Comparison of ENCODE assay signal across 10 cellular contexts in genomic region chr11:11731311-11732083, GRCh38.
DNase-seq lines count a peak whose midpoint lies in the region; ATAC-seq and TF ChIP-seq lines count a peak whose summit lies in the region.
"Had no signal": no experiment of that assay in that cellular context is flagged by ENCODE, and none has a peak within 500 bp of the region (broad histone marks: within the 10 kb centered on the region; RNA-seq: fewer than 3 reads in every experiment).

No MANE protein-coding gene starts in this region.

- H3K9me3 Mint-ChIP-seq in GM23338 (no peaks in the 10 kb centered on the region), endothelial cell (ENCODE audit: unreplicated experiment) (no peaks in the 10 kb centered on the region)
- H3K9me3 Mint-ChIP-seq: activated naive CD4-positive, alpha-beta T cell treated with anti-CD3 and anti-CD28 coated beads, Interleukin-2, amount 50 U/mL, for 24 hours; naive thymus-derived CD4-positive, alpha-beta T cell had no signal

- no peaks in the 10 kb centered on the region for H3K79me2 ChIP-seq in GM23338 (replicated peaks; ENCODE audit: insufficient read depth)

- H3K27me3 Mint-ChIP-seq in GM23338 (ENCODE audit: insufficient read depth, low read depth, poor library complexity) (peaks cover 4% of the 10 kb centered on the region), endothelial cell (ENCODE audit: unreplicated experiment) (peaks cover 3% of the 10 kb centered on the region)

- no peak overlapping the region for H3K27ac ChIP-seq in brain microvascular endothelial cell
- H3K27ac ChIP-seq in GM23338 (ENCODE audit: low read depth) = no peak overlapping the region
- no peak overlapping the region for H3K27ac ChIP-seq in coronary artery

- H3K4me1 Mint-ChIP-seq in GM23338 (peaks cover 15% of the 10 kb centered on the region), endothelial cell (ENCODE audit: unreplicated experiment) (peaks cover 16% of the 10 kb centered on the region)
- H3K4me1 Mint-ChIP-seq: activated naive CD4-positive, alpha-beta T cell treated with anti-CD3 and anti-CD28 coated beads, Interleukin-2, amount 50 U/mL, for 24 hours; naive thymus-derived CD4-positive, alpha-beta T cell had no signal

- no peak for ATAC-seq in GM23338
- ATAC-seq: naive thymus-derived CD4-positive, alpha-beta T cell had no signal

- H3K36me3 ChIP-seq in brain microvascular endothelial cell (replicated peaks) = no peaks in the 10 kb centered on the region
- H3K36me3 ChIP-seq in GM23338 (ENCODE audit: insufficient read depth) = no peaks in the 10 kb centered on the region

- DNase-seq in DMS53 (lab: John Stamatoyannopoulos, UW) (peak; percentile 17), DMS53 treated with DMSO at 0.1 percent for 48 hours (lab: John Stamatoyannopoulos, UW; ENCODE audit: unreplicated experiment) (no peak), NCI-H2029 treated with DMSO at 0.1 percent for 48 hours (lab: John Stamatoyannopoulos, UW) (peak; percentile 62), brain microvascular endothelial cell (peak; percentile 54), retinal pigment epithelial cell (ENCODE audit: low read depth) (peak; percentile 37), GM23338 (ENCODE audit: low spot score) (no peak), coronary artery (ENCODE audit: low spot score) (no peak), endothelial cell (ENCODE audit: low spot score) (no peak)
- DNase-seq: naive thymus-derived CD4-positive, alpha-beta T cell had no signal

- no peak overlapping the region for H3K4me2 ChIP-seq in GM23338

- TF ChIP-seq CTCF in brain microvascular endothelial cell (IDR thresholded peaks at IDR 0.05; ENCODE audit: low read depth, low read length, missing control alignments) (no peak), retinal pigment epithelial cell (conservative IDR thresholded peaks at IDR 0.05; ENCODE audit: low read depth, low read length) (no peak), GM23338 (conservative IDR thresholded peaks at IDR 0.05; ENCODE audit: low read depth in 2 of 2) (no peak), coronary artery (IDR thresholded peaks at IDR 0.05) (no peak), endothelial cell (IDR thresholded peaks at IDR 0.05; ENCODE audit: unreplicated experiment) (no peak)

- no peaks in the 10 kb centered on the region for H3K27me3 ChIP-seq in brain microvascular endothelial cell (replicated peaks)
- H3K27me3 ChIP-seq in GM23338 (ENCODE audit: insufficient read depth) = no peaks in the 10 kb centered on the region

- H3F3A ChIP-seq in GM23338 (replicated peaks; ENCODE audit: low read depth) = no peaks in the 10 kb centered on the region

- H2AFZ ChIP-seq in GM23338 = no peak overlapping the region

- no peaks in the 10 kb centered on the region for H3K4me1 ChIP-seq in GM23338 (ENCODE audit: insufficient read depth)

- H3K27ac Mint-ChIP-seq in GM23338 (no peak overlapping the region), endothelial cell (ENCODE audit: unreplicated experiment) (no peak overlapping the region)
- H3K27ac Mint-ChIP-seq: activated naive CD4-positive, alpha-beta T cell treated with anti-CD3 and anti-CD28 coated beads, Interleukin-2, amount 50 U/mL, for 24 hours; naive thymus-derived CD4-positive, alpha-beta T cell had no signal

- H3K36me3 Mint-ChIP-seq in GM23338 (ENCODE audit: low read depth) = no peaks in the 10 kb centered on the region
- H3K36me3 Mint-ChIP-seq in endothelial cell (ENCODE audit: low read depth, unreplicated experiment) = no peaks in the 10 kb centered on the region
- H3K36me3 Mint-ChIP-seq: activated naive CD4-positive, alpha-beta T cell treated with anti-CD3 and anti-CD28 coated beads, Interleukin-2, amount 50 U/mL, for 24 hours; naive thymus-derived CD4-positive, alpha-beta T cell had no signal

- no peaks in the 10 kb centered on the region for H4K20me1 ChIP-seq in GM23338 (replicated peaks; ENCODE audit: insufficient read depth)

- H3K9me2 ChIP-seq in GM23338 (ENCODE audit: insufficient read depth) = peaks cover 9% of the 10 kb centered on the region; the same call in 1 of the 2 replicates

- no peak overlapping the region for H3K4me3 ChIP-seq in brain microvascular endothelial cell (ENCODE audit: low read depth, low read length)
- no peak overlapping the region for H3K4me3 ChIP-seq in retinal pigment epithelial cell (ENCODE audit: low read length)
- no peak overlapping the region for H3K4me3 ChIP-seq in GM23338
- H3K4me3 ChIP-seq in coronary artery = no peak overlapping the region

- in situ Hi-C loops in brain microvascular endothelial cell (cut with HindIII; ENCODE audit: low pct_ligation_motif_present, low sequenced_read_pairs) = no loop called here

- no peak overlapping the region for H3K4me3 Mint-ChIP-seq in GM23338
- H3K4me3 Mint-ChIP-seq in endothelial cell (ENCODE audit: unreplicated experiment) = no peak overlapping the region
- H3K4me3 Mint-ChIP-seq: activated naive CD4-positive, alpha-beta T cell treated with anti-CD3 and anti-CD28 coated beads, Interleukin-2, amount 50 U/mL, for 24 hours; naive thymus-derived CD4-positive, alpha-beta T cell had no signal

TF ChIP-seq in GM23338, 12 proteins besides CTCF, POLR2A, EP300 and RAD21 (continues in another document):
- TF ChIP-seq, protein P1, sequence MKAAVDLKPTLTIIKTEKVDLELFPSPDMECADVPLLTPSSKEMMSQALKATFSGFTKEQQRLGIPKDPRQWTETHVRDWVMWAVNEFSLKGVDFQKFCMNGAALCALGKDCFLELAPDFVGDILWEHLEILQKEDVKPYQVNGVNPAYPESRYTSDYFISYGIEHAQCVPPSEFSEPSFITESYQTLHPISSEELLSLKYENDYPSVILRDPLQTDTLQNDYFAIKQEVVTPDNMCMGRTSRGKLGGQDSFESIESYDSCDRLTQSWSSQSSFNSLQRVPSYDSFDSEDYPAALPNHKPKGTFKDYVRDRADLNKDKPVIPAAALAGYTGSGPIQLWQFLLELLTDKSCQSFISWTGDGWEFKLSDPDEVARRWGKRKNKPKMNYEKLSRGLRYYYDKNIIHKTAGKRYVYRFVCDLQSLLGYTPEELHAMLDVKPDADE (IDR thresholded peaks at IDR 0.05) = no peak
- TF ChIP-seq NANOG (IDR thresholded peaks at IDR 0.05; ENCODE audit: borderline replicate concordance) (no peak), STAT1 (IDR thresholded peaks at IDR 0.05; ENCODE audit: unreplicated experiment) (no peak), REST (IDR thresholded peaks at IDR 0.05; ENCODE audit: unreplicated experiment) (no peak), JUNB (IDR thresholded peaks at IDR 0.05; ENCODE audit: unreplicated experiment) (no peak), ZNF331 (CRISPR knock-in tag; IDR thresholded peaks at IDR 0.05; ENCODE audit: low read depth) (no peak)

Comparison
In these comparisons a context has a peak if more than half of its experiments do, and no peak if none do; other contexts are left out.
1. DNase-seq: peak in DMS53 (single experiment), NCI-H2029 treated with DMSO at 0.1 percent for 48 hours (single experiment), brain microvascular endothelial cell (single experiment) and retinal pigment epithelial cell (single experiment); none in DMS53 treated with DMSO at 0.1 percent for 48 hours (single experiment), GM23338 (single experiment), coronary artery (single experiment) and endothelial cell (single experiment).